In genomic region chr11:76810151-76810853, GRCh38 we compare ENCODE assay signal across 8 cellular contexts. TPM values are rescaled to one million over a fixed set of nuclear protein-coding genes. Genes with fewer than 3 reads are reported as not detected.
DNase-seq lines count a peak whose midpoint lies in the region; ATAC-seq, FAIRE-seq and TF ChIP-seq lines count a peak whose summit lies in the region.

No MANE protein-coding gene starts in this region.

- H3K36me3 ChIP-seq in adipocyte (ENCODE audit: control insufficient read depth, insufficient read depth, low read length, severe bottlenecking) (no peaks in the 10 kb centered on the region), subcutaneous abdominal adipose tissue (ENCODE audit: control insufficient read depth in 5 of 5, insufficient read depth in 5 of 5, low read length in 5 of 5) (no peaks in the 10 kb centered on the region)

- H3K4me3 ChIP-seq in GM12864 (ENCODE audit: low read depth, low read length) (no peak overlapping the region), adipocyte (ENCODE audit: low read length) (no peak overlapping the region), subcutaneous abdominal adipose tissue (ENCODE audit: low read depth in 1 of 5, low read length in 5 of 5) (peak overlapping the region in 4 of 5 donors; percentile 10 to 62 (median 20))

- H3K27ac ChIP-seq in subcutaneous abdominal adipose tissue (ENCODE audit: low read depth, low read length): peak overlapping the region; percentile 84

- TF ChIP-seq CTCF in GM12864 (IDR thresholded peaks at IDR 0.05; ENCODE audit: low read depth, low read length, missing control alignments): peak; percentile 30

- H3K4me1 ChIP-seq in adipocyte (ENCODE audit: control insufficient read depth, insufficient read depth, low read length) (peaks cover 37% of the 10 kb centered on the region), subcutaneous abdominal adipose tissue (ENCODE audit: control insufficient read depth in 5 of 5, insufficient read depth in 5 of 5, low read length in 5 of 5) (peaks cover 10 to 48% (median 34%) of the 10 kb centered on the region in 5 donors)

- no peak for FAIRE-seq in H54 (lab: Jason Lieb, UNC)

- no peak for TF ChIP-seq POLR2A in H54 (IDR thresholded peaks at IDR 0.05; ENCODE audit: low read depth, low read length)

- H3K9ac ChIP-seq in adipocyte (ENCODE audit: low read length): peak overlapping the region; percentile 41
- peak overlapping the region in 1 of 5 donors; percentile 4 for H3K9ac ChIP-seq in subcutaneous abdominal adipose tissue (ENCODE audit: low read length in 5 of 5)

- intact Hi-C loops in left colon (cut with DNase I, micrococcal nuclease): loop anchor here in 1 of 2 donors (5.0 kb wide), 1 partner anchor 107 kb away; no protein-coding TSS in a partner anchor

- no peak for DNase-seq in GM12864 (ENCODE audit: low read depth)
- peak; percentile 25 for DNase-seq in NCI-H526 treated with DMSO at 0.1 percent for 48 hours (lab: John Stamatoyannopoulos, UW)
- DNase-seq in adipocyte (ENCODE audit: low read depth): peak; percentile 68
- DNase-seq in left colon: peak in 1 of 2 donors; percentile 67
- DNase-seq in H54 (ENCODE audit: insufficient read length, low spot score): no peak
- DNase-seq in NCI-H510A treated with DMSO at 0.1 percent for 48 hours (lab: John Stamatoyannopoulos, UW): no peak

- H3K27me3 ChIP-seq in adipocyte (replicated peaks; ENCODE audit: control insufficient read depth, insufficient read depth, low read length): no peaks in the 10 kb centered on the region
- H3K27me3 ChIP-seq in subcutaneous abdominal adipose tissue (ENCODE audit: control insufficient read depth in 5 of 5, insufficient read depth in 4 of 5, low read length in 5 of 5): no peaks in the 10 kb centered on the region

- ATAC-seq in left colon (peak; percentile 61), HG03097 (IDR thresholded peaks at IDR 0.05; ENCODE audit: low FRiP score, unreplicated experiment) (no peak)

- H3K9me3 ChIP-seq in adipocyte (ENCODE audit: control insufficient read depth, low read length): no peaks in the 10 kb centered on the region
- peaks cover 0 to 6% (median 0%) of the 10 kb centered on the region in 5 donors for H3K9me3 ChIP-seq in subcutaneous abdominal adipose tissue (ENCODE audit: control insufficient read depth in 5 of 5, low read length in 5 of 5)

RNA-seq across cellular contexts. Expression of gene TSKU, which starts 27.1 kb away (rescaled TPM):
- total RNA-seq in left colon: 10 to 100 TPM; 38.4 to 42.6 TPM

RNA-seq across cellular contexts. Expression of gene ACER3, which starts 50.4 kb away (rescaled TPM):
- total RNA-seq in left colon: 10 to 100 TPM; 38.9 to 55.5 TPM

Comparison
In these comparisons a context has a peak if more than half of its experiments do, and no peak if none do; other contexts are left out.
1. DNase-seq: peak in NCI-H526 treated with DMSO at 0.1 percent for 48 hours (single experiment) and adipocyte (single experiment); none in GM12864 (single experiment), H54 (single experiment) and NCI-H510A treated with DMSO at 0.1 percent for 48 hours (single experiment).
2. H3K4me3 ChIP-seq: peak in subcutaneous abdominal adipose tissue (4 of 5); none in GM12864 (single experiment) and adipocyte (single experiment).